Comparison of ENCODE assay signal across 1 cellular context in genomic region chr1:241976264-241976663, GRCh38.
TF ChIP-seq lines count a peak whose summit lies in the region.

No MANE protein-coding gene starts in this region.

TF ChIP-seq in GM23338, 12 proteins besides CTCF, POLR2A, EP300 and RAD21 (continued from another document):
- no peak for TF ChIP-seq REST (IDR thresholded peaks at IDR 0.05; ENCODE audit: unreplicated experiment)
- TF ChIP-seq ZNF114 (CRISPR knock-in tag; IDR thresholded peaks at IDR 0.05): no peak
- TF ChIP-seq CREB1 (CRISPR knock-in tag; IDR thresholded peaks at IDR 0.05; ENCODE audit: low read depth): no peak
- no peak for TF ChIP-seq EZH2phosphoT487 (IDR thresholded peaks at IDR 0.05; ENCODE audit: unreplicated experiment)
- no peak for TF ChIP-seq NANOG (IDR thresholded peaks at IDR 0.05; ENCODE audit: borderline replicate concordance)
- no peak for TF ChIP-seq ETS1 (IDR thresholded peaks at IDR 0.05)
